In genomic region chr1:205298191-205298994, GRCh38 we compare ENCODE assay signal across 11 cellular contexts. TPM values are rescaled to one million over a fixed set of nuclear protein-coding genes. Genes with fewer than 3 reads are reported as not detected.
DNase-seq lines count a peak whose midpoint lies in the region; ATAC-seq, FAIRE-seq and TF ChIP-seq lines count a peak whose summit lies in the region.
"Had no signal": no experiment of that assay in that cellular context is flagged by ENCODE, and none has a peak within 500 bp of the region (broad histone marks: within the 10 kb centered on the region; RNA-seq: fewer than 3 reads in every experiment).

No MANE protein-coding gene starts in this region.

- POLR2A ChIA-PET in activated B cell treated with CpG ODN at 0.5 μM for 24 hours (lab: Charles Lee) = interaction anchor here (1.0 to 35.7 kb wide), 3 partner anchors 10 to 17 kb away, joined by 4 to 1622 read pairs (median 9); partner anchors contain the start of gene NUAK2

- H3K9me1 ChIP-seq in keratinocyte (ENCODE audit: control insufficient read depth, extremely low read depth, insufficient read depth, low read length) = no peaks in the 10 kb centered on the region

- H4K20me1 ChIP-seq in keratinocyte (ENCODE audit: control insufficient read depth, extremely low read depth, insufficient read depth, low read length) = no peaks in the 10 kb centered on the region

- H3K27me3 Mint-ChIP-seq in activated B cell treated with CpG ODN at 0.5 μM for 24 hours = no peaks in the 10 kb centered on the region

- peaks cover 89% of the 10 kb centered on the region for H3K4me1 Mint-ChIP-seq in activated B cell treated with CpG ODN at 0.5 μM for 24 hours

- no peak overlapping the region for H3K4me3 Mint-ChIP-seq in activated B cell treated with CpG ODN at 0.5 μM for 24 hours

- ATAC-seq in activated B cell treated with CpG ODN at 0.5 μM for 24 hours (ENCODE audit: low read depth) (no peak), GM18861 (IDR thresholded peaks at IDR 0.05; ENCODE audit: unreplicated experiment) (no peak), HG03280 (IDR thresholded peaks at IDR 0.05; ENCODE audit: unreplicated experiment) (no peak), HG02885 (IDR thresholded peaks at IDR 0.05; ENCODE audit: poor library complexity, unreplicated experiment) (no peak), HG03025 (IDR thresholded peaks at IDR 0.05; ENCODE audit: low FRiP score, unreplicated experiment) (no peak)
- ATAC-seq: heart left ventricle had no signal

- CTCF ChIA-PET in activated B cell treated with CpG ODN at 0.5 μM for 24 hours (lab: Charles Lee) = interaction anchor here (0.9 to 4.4 kb wide), 4 partner anchors 10 to 27 kb away, joined by 3 to 19 read pairs (median 5); no protein-coding TSS in a partner anchor

- no peaks in the 10 kb centered on the region for H3K9me3 Mint-ChIP-seq in activated B cell treated with CpG ODN at 0.5 μM for 24 hours

- no peaks in the 10 kb centered on the region for H3K9me3 ChIP-seq in keratinocyte (ENCODE audit: control insufficient read depth, low read depth, low read length)
- H3K9me3 ChIP-seq: heart left ventricle had no signal

- intact Hi-C loops in activated B cell treated with CpG ODN at 0.5 μM for 24 hours (cut with micrococcal nuclease) = no loop called here

- H3K27me3 ChIP-seq in keratinocyte (ENCODE audit: control insufficient read depth, extremely low read depth, insufficient read depth, low read length) = no peaks in the 10 kb centered on the region
- H3K27me3 ChIP-seq: heart left ventricle had no signal

- DNase-seq in AG09319 (ENCODE audit: extremely low read depth, low read depth) (peak; percentile 85), HK-2 (ENCODE audit: unreplicated experiment) (peak; percentile 97), activated B cell treated with CpG ODN at 0.5 μM for 24 hours (no peak), keratinocyte (ENCODE audit: low read depth, low spot score) (peak; percentile 97)
- DNase-seq: heart left ventricle had no signal

- H3K36me3 Mint-ChIP-seq in activated B cell treated with CpG ODN at 0.5 μM for 24 hours (ENCODE audit: low read depth) = peaks cover 19% of the 10 kb centered on the region

- peak overlapping the region; percentile 72 for H3K27ac Mint-ChIP-seq in activated B cell treated with CpG ODN at 0.5 μM for 24 hours

- dilution Hi-C loops in keratinocyte (cut with MboI; ENCODE audit: extremely low pct_ligation_motif_present, low sequenced_read_pairs) = no loop called here

- H3K27ac ChIP-seq in keratinocyte (ENCODE audit: control insufficient read depth, insufficient read depth, low read length) = peak overlapping the region; percentile 87
- H3K27ac ChIP-seq: heart left ventricle, HL-60 had no signal

- FAIRE-seq in keratinocyte (lab: Jason Lieb, UNC) = peak; percentile 96
- FAIRE-seq: GM12891 had no signal

- peak overlapping the region in 1 of 3 experiments; percentile 2 for H3K4me3 ChIP-seq in keratinocyte (ENCODE audit: control insufficient read depth in 2 of 3, extremely low read depth in 1 of 3, insufficient read depth in 2 of 3, low read depth in 1 of 3, low read length in 3 of 3)
- H3K4me3 ChIP-seq: heart left ventricle had no signal

- H3K79me2 ChIP-seq in keratinocyte (ENCODE audit: control insufficient read depth, insufficient read depth, low read length) = peaks cover 2% of the 10 kb centered on the region

- H3K4me2 ChIP-seq in keratinocyte (ENCODE audit: control insufficient read depth, extremely low read depth, insufficient read depth, low read depth, low read length) = peak overlapping the region; percentile 46

- peaks cover 68% of the 10 kb centered on the region for H3K4me1 ChIP-seq in keratinocyte (ENCODE audit: control insufficient read depth, extremely low read depth, insufficient read depth, low read length)

- peak overlapping the region; percentile 62 for H3K9ac ChIP-seq in keratinocyte (ENCODE audit: control insufficient read depth, extremely low read depth, insufficient read depth, low read length)

- H2AFZ ChIP-seq in keratinocyte (ENCODE audit: control insufficient read depth, low read length) = no peak overlapping the region

- no peak for TF ChIP-seq CTCF in AG09319 (IDR thresholded peaks at IDR 0.05; ENCODE audit: low read depth, low read length)
- TF ChIP-seq CTCF in activated B cell treated with CpG ODN at 0.5 μM for 24 hours (IDR thresholded peaks at IDR 0.05) = no peak
- no peak for TF ChIP-seq CTCF in keratinocyte (optimal IDR thresholded peaks at IDR 0.05 in 1 of 3, IDR thresholded peaks at IDR 0.05 in 1 of 3, conservative IDR thresholded peaks at IDR 0.05 in 1 of 3; ENCODE audit: extremely low read depth in 1 of 3, insufficient read depth in 2 of 3, low read length in 3 of 3)

- H3K36me3 ChIP-seq in keratinocyte (ENCODE audit: control insufficient read depth in 2 of 2, extremely low read depth in 1 of 2, insufficient read depth in 2 of 2, low read length in 2 of 2) = peaks cover 7 to 18% of the 10 kb centered on the region in 2 experiments

RNA-seq across cellular contexts. Expression of gene NUAK2, which starts 23.2 kb away (rescaled TPM):
- total RNA-seq in activated B cell treated with CpG ODN at 0.5 μM for 24 hours = 26.1 and 26.2 TPM in 2 replicates
- polyA plus RNA-seq in keratinocyte = 2.8 to 5.9 TPM (median 3.9 TPM) in 3 replicates
- polyA plus RNA-seq in keratinocyte (2011; ENCODE audit: low read depth) = 2.9 TPM
- polyA plus RNA-seq in keratinocyte (2011; cell fraction: cytosol; rRNA removed) = 3.0 TPM in 2 replicates
- 7.9 and 8.2 TPM in 2 replicates for polyA plus RNA-seq in keratinocyte (2011; cell fraction: nucleus; rRNA removed)
- polyA plus RNA-seq in keratinocyte (2012; ENCODE audit: low replicate concordance) = 5.4 and 7.6 TPM in 2 replicates
- 4.1 to 8.7 TPM (median 4.3 TPM) in 3 replicates for polyA minus RNA-seq in keratinocyte
- polyA minus RNA-seq in keratinocyte (2011; cell fraction: cytosol; rRNA and poly(A)+ RNA removed) = 5.8 TPM
- 9.7 and 12.9 TPM in 2 replicates for polyA minus RNA-seq in keratinocyte (2011; cell fraction: nucleus; rRNA and poly(A)+ RNA removed)

RNA-seq across cellular contexts. Expression of gene KLHDC8A, which starts 58.3 kb away (rescaled TPM):
- total RNA-seq in activated B cell treated with CpG ODN at 0.5 μM for 24 hours = 0.07 TPM in 1 of 2 replicates, not detected in the other
- not detected in 3 replicates for polyA plus RNA-seq in keratinocyte
- 0.50 TPM for polyA plus RNA-seq in keratinocyte (2011; ENCODE audit: low read depth)
- not detected in 2 replicates for polyA plus RNA-seq in keratinocyte (2011; cell fraction: cytosol; rRNA removed)
- not detected in 2 replicates for polyA plus RNA-seq in keratinocyte (2011; cell fraction: nucleus; rRNA removed)
- polyA plus RNA-seq in keratinocyte (2012; ENCODE audit: low replicate concordance) = 0.10 TPM in 1 of 2 replicates, not detected in the other
- not detected in 3 replicates for polyA minus RNA-seq in keratinocyte
- polyA minus RNA-seq in keratinocyte (2011; cell fraction: cytosol; rRNA and poly(A)+ RNA removed) = not detected
- polyA minus RNA-seq in keratinocyte (2011; cell fraction: nucleus; rRNA and poly(A)+ RNA removed) = not detected in 2 replicates
